ENCODE assay signal across 9 cellular contexts in the genomic region with DNA sequence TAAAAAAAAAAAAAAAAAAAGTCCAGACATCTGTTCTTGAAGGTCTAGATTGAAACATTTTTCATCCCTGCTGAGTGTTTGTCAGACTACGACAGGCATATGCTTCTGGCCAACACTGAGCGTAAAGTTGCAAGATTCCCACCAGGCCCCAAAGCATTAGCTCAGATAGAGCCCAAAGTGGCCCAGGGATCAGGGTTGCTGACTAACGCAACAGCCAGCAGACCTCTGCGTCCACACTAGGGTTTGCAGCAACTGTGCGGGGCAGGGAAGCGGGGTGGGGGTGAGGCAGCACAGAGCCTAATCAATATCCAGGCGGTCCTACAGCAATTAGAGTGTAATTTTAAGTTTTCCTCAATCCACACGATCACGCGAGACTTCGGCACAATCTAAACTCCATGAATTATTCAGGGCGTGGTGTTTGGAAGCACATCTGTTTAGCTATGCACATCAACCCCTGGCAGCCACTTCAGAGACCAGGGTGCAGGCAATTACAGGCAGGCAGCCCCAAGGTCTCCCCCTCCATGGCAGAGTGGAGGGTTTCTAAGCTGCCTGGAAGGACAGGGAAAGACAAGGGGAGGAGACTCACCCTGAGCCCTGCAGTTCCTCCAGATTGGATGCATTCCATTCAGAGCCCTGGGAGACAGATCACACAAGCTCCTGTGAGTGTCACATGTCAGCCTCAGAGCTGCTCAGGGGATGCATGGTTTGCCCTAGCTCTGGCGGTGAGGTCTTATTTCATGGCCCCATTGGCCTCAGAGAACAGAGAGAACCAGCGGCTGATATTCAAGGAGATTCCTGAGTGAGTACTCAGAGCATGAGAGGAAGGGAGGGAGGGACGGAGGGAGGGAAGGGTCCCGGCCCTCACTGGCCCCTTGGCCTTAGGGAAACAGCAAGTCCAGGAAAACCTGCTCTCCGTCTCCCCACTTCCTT. TPM values are rescaled to one million over a fixed set of nuclear protein-coding genes. Genes with fewer than 3 reads are reported as not detected.
DNase-seq lines count a peak whose midpoint lies in the region; ATAC-seq, FAIRE-seq and TF ChIP-seq lines count a peak whose summit lies in the region.
"Had no signal": no experiment of that assay in that cellular context is flagged by ENCODE, and none has a peak within 500 bp of the region (broad histone marks: within the 10 kb centered on the region; RNA-seq: fewer than 3 reads in every experiment).

No MANE protein-coding gene starts in this region.

- no peak for TF ChIP-seq EP300 in GM12878 (IDR thresholded peaks at IDR 0.05; ENCODE audit: borderline replicate concordance in 1 of 2, control insufficient read depth in 1 of 2, low read depth in 2 of 2, low read length in 2 of 2)

- BruUV-seq in GM12878 (replicated peaks; lab: Mats Ljungman, UMichigan), result no TSS peak

- H3K36me3 ChIP-seq in GM12878 (ENCODE audit: control insufficient read depth in 2 of 2, insufficient read depth in 2 of 2, low read length in 1 of 2) (peaks cover 40 to 53% of the 10 kb centered on the region in 2 experiments), spleen (peaks cover 5 to 94% (median 75%) of the 10 kb centered on the region in 6 donors)

- H3K4me1 Mint-ChIP-seq in activated naive CD4-positive, alpha-beta T cell treated with anti-CD3 and anti-CD28 coated beads for 36 hours (ENCODE audit: low read depth), result peaks cover 7% of the 10 kb centered on the region

- no peak overlapping the region for H2AFZ ChIP-seq in GM12878 (ENCODE audit: control insufficient read depth, low read depth, low read length)

- H3K4me1 ChIP-seq in GM12878 (ENCODE audit: control insufficient read depth, insufficient read depth, low read length) (peaks cover 9% of the 10 kb centered on the region; the same call in 1 of the 2 replicates), spleen (peaks cover 10 to 47% (median 34%) of the 10 kb centered on the region in 6 donors)

- SMC1A ChIA-PET in GM12878 (lab: Charles Lee; ENCODE audit: uncharacterized antibody, unreplicated experiment), result interaction anchor here (0.8 to 8.6 kb wide), 24 partner anchors 16 to 261 kb away, joined by 3 to 293 read pairs (median 10); a partner anchor contains a TSS

- no peak overlapping the region for H3K27ac Mint-ChIP-seq in activated naive CD4-positive, alpha-beta T cell treated with anti-CD3 and anti-CD28 coated beads for 36 hours

- no peaks in the 10 kb centered on the region for H3K27me3 Mint-ChIP-seq in activated naive CD4-positive, alpha-beta T cell treated with anti-CD3 and anti-CD28 coated beads for 36 hours (ENCODE audit: low read depth)

- intact Hi-C loops in GM12878 (cut with micrococcal nuclease; ENCODE audit: unreplicated experiment) (no loop called here), spleen (cut with DNase I; ENCODE audit: low total_unique reads) (loop anchor here (5.0 to 10.0 kb wide), 3 partner anchors 140 to 235 kb away; no protein-coding TSS in a partner anchor)
- intact Hi-C loops in activated naive CD4-positive, alpha-beta T cell treated with anti-CD3 and anti-CD28 coated beads for 36 hours (cut with micrococcal nuclease), result loop anchor here (2.0 to 5.0 kb wide), 3 partner anchors 71 to 285 kb away; a partner anchor contains a TSS

- H3K79me2 ChIP-seq in GM12878 (ENCODE audit: control insufficient read depth, insufficient read depth, low read length), result no peaks in the 10 kb centered on the region

- no peak for TF ChIP-seq RAD21 in GM12878 (IDR thresholded peaks at IDR 0.05; ENCODE audit: insufficient read depth, low read depth, low read length)

- H3K27ac ChIP-seq in GM12878 (ENCODE audit: control insufficient read depth, insufficient read depth) (no peak overlapping the region), spleen (peak overlapping the region; percentile 21 to 79 (median 72))

- RAD21 ChIA-PET in GM12878 (lab: Charles Lee; ENCODE audit: unreplicated experiment), result interaction anchor here (0.7 to 9.6 kb wide), 13 partner anchors 15 to 237 kb away, joined by 3 to 182 read pairs (median 6); a partner anchor contains a TSS

- 97% methylated on average over 13 of the region's 17 CpGs for WGBS in GM12878 (ENCODE audit: insufficient coverage, insufficient replicate concordance, low lambda C conversion rate, missing lambda C conversion rate)
- 74 to 86% (median 79%) methylated on average over 17 of the region's 17 CpGs for WGBS in spleen, 5 donors

- H3K9me3 ChIP-seq in GM12878 (replicated peaks; ENCODE audit: control insufficient read depth, insufficient read depth, low read length), result no peaks in the 10 kb centered on the region; the same call in 2 of the 3 replicates
- H3K9me3 ChIP-seq in spleen, result peaks cover 0 to 7% (median 0%) of the 10 kb centered on the region in 8 donors

- no peak overlapping the region for H3K9ac ChIP-seq in GM12878 (ENCODE audit: control insufficient read depth, insufficient read depth, low read length)

- no peak overlapping the region for H3K4me3 Mint-ChIP-seq in activated naive CD4-positive, alpha-beta T cell treated with anti-CD3 and anti-CD28 coated beads for 36 hours

- no peak overlapping the region for H3K4me2 ChIP-seq in GM12878 (ENCODE audit: control insufficient read depth, insufficient read depth)

- H3K4me3 ChIP-seq in GM12878 (no peak overlapping the region), spleen (no peak overlapping the region)

- TF ChIP-seq POLR2A in GM12878 (IDR thresholded peaks at IDR 0.05; ENCODE audit: low read depth, low read length) (no peak), spleen (IDR thresholded peaks at IDR 0.05) (no peak)

- no peak for FAIRE-seq in GM12878 (lab: Jason Lieb, UNC)

- H3K9me3 Mint-ChIP-seq in activated naive CD4-positive, alpha-beta T cell treated with anti-CD3 and anti-CD28 coated beads for 36 hours, result no peaks in the 10 kb centered on the region

- in situ Hi-C loops in GM12878 (cut with MboI), result loop anchor here (5.0 kb wide), 3 partner anchors 140 to 235 kb away; no protein-coding TSS in a partner anchor

- H3K36me3 Mint-ChIP-seq in activated naive CD4-positive, alpha-beta T cell treated with anti-CD3 and anti-CD28 coated beads for 36 hours (ENCODE audit: low read depth), result peaks cover 25% of the 10 kb centered on the region

- DNase-seq in HCEC 1CT, result peak; percentile 92
- no peak for DNase-seq in GM12878 (ENCODE audit: low read depth, low spot score)
- peak; percentile 87 for DNase-seq in iPS-NIHi7 (ENCODE audit: extremely low spot score)
- peak; percentile 65 for DNase-seq in spleen
- DNase-seq in activated naive CD4-positive, alpha-beta T cell treated with anti-CD3 and anti-CD28 coated beads for 36 hours, result no peak
- no peak for DNase-seq in NCI-H2081 treated with DMSO at 0.1 percent for 48 hours (lab: John Stamatoyannopoulos, UW)
- DNase-seq in A172 (ENCODE audit: low spot score), result no peak
- DNase-seq in activated CD4-positive, alpha-beta T cell treated with anti-CD3 and anti-CD28 coated beads for 48 hours, result no peak
- DNase-seq: activated effector memory CD4-positive, alpha-beta T cell treated with anti-CD3 and anti-CD28 coated beads, Interleukin-2, amount 50 U/mL, for 16 hours had no signal

- no peaks in the 10 kb centered on the region for H4K20me1 ChIP-seq in GM12878 (ENCODE audit: control insufficient read depth, insufficient read depth)

- CTCF ChIA-PET in GM12878 (lab: Yijun Ruan, JAX), result interaction anchor here (0.7 to 8.1 kb wide), 25 partner anchors 16 to 292 kb away, joined by 3 to 252 read pairs (median 7); a partner anchor contains a TSS
- CTCF ChIA-PET in activated naive CD4-positive, alpha-beta T cell treated with anti-CD3 and anti-CD28 coated beads for 36 hours (lab: Charles Lee), result interaction anchor here (0.7 to 11.7 kb wide), 12 partner anchors 60 to 291 kb away, joined by 3 to 157 read pairs (median 4); a partner anchor contains a TSS

- POLR2A ChIA-PET in GM12878 (lab: Charles Lee), result interaction anchor here (0.6 to 0.7 kb wide), 2 partner anchors 107 to 185 kb away, joined by 3 read pairs; no protein-coding TSS in a partner anchor

- no peak for TF ChIP-seq CTCF in GM12878 (IDR thresholded peaks at IDR 0.05 in 2 of 3, conservative IDR thresholded peaks at IDR 0.05 in 1 of 3; ENCODE audit: control insufficient read depth in 2 of 3, extremely low read depth in 1 of 3, insufficient read depth in 1 of 3, low read depth in 3 of 3, low read length in 3 of 3)
- TF ChIP-seq CTCF in spleen (IDR thresholded peaks at IDR 0.05 in 8 of 11, conservative IDR thresholded peaks at IDR 0.05 in 3 of 11), result no peak

- no peaks in the 10 kb centered on the region for H3K27me3 ChIP-seq in GM12878 (replicated peaks in 1 of 2; ENCODE audit: control insufficient read depth in 2 of 2, insufficient read depth in 2 of 2, low read length in 1 of 2)
- H3K27me3 ChIP-seq in spleen (replicated peaks in 1 of 7), result no peaks in the 10 kb centered on the region

- no peak for ATAC-seq in GM12878

TF ChIP-seq in GM12878, 131 proteins besides CTCF, POLR2A, EP300 and RAD21:
- TF ChIP-seq ZNF207 (IDR thresholded peaks at IDR 0.05; ENCODE audit: borderline replicate concordance) (no peak), ZNF24 (IDR thresholded peaks at IDR 0.05) (no peak), MEF2B (IDR thresholded peaks at IDR 0.05; ENCODE audit: partially characterized antibody, poor library complexity, severe bottlenecking) (no peak), POLR2AphosphoS5 (IDR thresholded peaks at IDR 0.05; ENCODE audit: low read length) (0 out of 2 replicates have a peak, but pooled peaks have one; percentile 38), SMAD5 (IDR thresholded peaks at IDR 0.05; ENCODE audit: low read depth) (no peak), SP1 (IDR thresholded peaks at IDR 0.05; ENCODE audit: low read depth, low read length) (no peak)

RNA-seq across cellular contexts. Expression of a gene that starts 55.4 kb away (rescaled TPM):
- total RNA-seq in GM12878 (2013; cell fraction: nucleolus; rRNA removed), result 94.7 and 103 TPM in 2 replicates
- 7.1 and 7.2 TPM in 2 replicates for total RNA-seq in GM12878 (2014; rRNA removed)
- 5.6 and 7.3 TPM in 2 replicates for total RNA-seq in GM12878 (2014; rRNA removed; fragmentation: Illumina TruSeq; extraction: Trizol)
- total RNA-seq in GM12878 (2021), result 28.6 and 29.9 TPM in 2 replicates
- 5.3 TPM for polyA plus RNA-seq in GM12878 (2011; ENCODE audit: low read depth)
- 17.7 and 23.7 TPM in 2 replicates for polyA plus RNA-seq in GM12878 (2011; rRNA removed)
- polyA plus RNA-seq in GM12878 (2011; cell fraction: cytosol; rRNA removed), result 20.9 and 21.1 TPM in 2 replicates
- 27.3 and 35.4 TPM in 2 replicates for polyA plus RNA-seq in GM12878 (2011; cell fraction: nucleus; rRNA removed)
- polyA plus RNA-seq in GM12878 (2012), result 10.0 and 10.9 TPM in 2 replicates
- 10.6 and 10.8 TPM in 2 replicates for polyA plus RNA-seq in GM12878 (2014; fragmentation: Illumina TruSeq; extraction: Trizol)
- 1 to 10 TPM; 1.5 to 1.6 TPM for polyA plus RNA-seq in GM12878 (2014; fragmentation: Nextera tagmentation; extraction: Ambion mirVana)
- 11.8 and 12.4 TPM in 2 replicates for polyA plus RNA-seq in GM12878 (2014; rRNA removed)
- 10 to 100 TPM; 12.1 to 12.7 TPM for polyA plus RNA-seq in GM12878 (2016; fragmentation: Nextera tagmentation; extraction: Ambion mirVana)
- 33.6 and 36.7 TPM in 2 replicates for polyA minus RNA-seq in GM12878 (2011; rRNA and poly(A)+ RNA removed)
- polyA minus RNA-seq in GM12878 (2011; cell fraction: cytosol; rRNA and poly(A)+ RNA removed), result 11.8 and 12.2 TPM in 2 replicates
- 15.5 and 33.2 TPM in 2 replicates for polyA minus RNA-seq in GM12878 (2011; cell fraction: nucleus; rRNA and poly(A)+ RNA removed)
- 10 to 100 TPM; 32.2 to 71.3 (median 47.8) TPM for total RNA-seq in spleen
- 1 to 10 TPM; 1.7 to 8.6 (median 2.7) TPM for polyA plus RNA-seq in spleen
- 10 to 100 TPM in 1 of 2 experiments, 1 to 10 TPM in 1; 8.7 to 11.1 TPM for total RNA-seq in activated naive CD4-positive, alpha-beta T cell treated with anti-CD3 and anti-CD28 coated beads for 36 hours
- 6.9 and 7.4 TPM in 2 replicates for total RNA-seq in A172 (2014; rRNA removed; shearing (Covaris generic))

Comparison
In these comparisons a context has a peak if more than half of its experiments do, and no peak if none do; other contexts are left out.
1. DNase-seq: peak in HCEC 1CT (single experiment), iPS-NIHi7 (single experiment) and spleen (single experiment); none in GM12878 (single experiment), activated naive CD4-positive, alpha-beta T cell treated with anti-CD3 and anti-CD28 coated beads for 36 hours (single experiment), NCI-H2081 treated with DMSO at 0.1 percent for 48 hours (single experiment), A172 (single experiment) and activated CD4-positive, alpha-beta T cell treated with anti-CD3 and anti-CD28 coated beads for 48 hours (single experiment).